8 cellular contexts compared by ENCODE assay signal in genomic region chr6:29941916-29942274, GRCh38. TPM values are rescaled to one million over a fixed set of nuclear protein-coding genes. Genes with fewer than 3 reads are reported as not detected.
DNase-seq lines count a peak whose midpoint lies in the region; ATAC-seq and TF ChIP-seq lines count a peak whose summit lies in the region.

No MANE protein-coding gene starts in this region.

- H3K4me1 ChIP-seq in CD4-positive, alpha-beta memory T cell (ENCODE audit: insufficient read depth, low read length), result peaks cover 41% of the 10 kb centered on the region
- no peaks in the 10 kb centered on the region for H3K4me1 ChIP-seq in NT2/D1 (ENCODE audit: insufficient read depth, insufficient read length)
- peaks cover 11 to 45% of the 10 kb centered on the region in 2 experiments for H3K4me1 ChIP-seq in neutrophil (ENCODE audit: control insufficient read depth in 1 of 2, insufficient read depth in 1 of 2, low read depth in 1 of 2, low read length in 1 of 2)

- peak overlapping the region; percentile 95 to 100 (median 99) for H3K4me3 Mint-ChIP-seq in CD4-positive, alpha-beta memory T cell

- peak overlapping the region; percentile 100 for H3K27ac Mint-ChIP-seq in CD4-positive, alpha-beta memory T cell

- ATAC-seq in GM18502 (IDR thresholded peaks at IDR 0.05; ENCODE audit: poor library complexity, unreplicated experiment) (no peak), GM19351 (IDR thresholded peaks at IDR 0.05; ENCODE audit: unreplicated experiment) (no peak)

- no peaks in the 10 kb centered on the region for H3K27me3 ChIP-seq in CD4-positive, alpha-beta memory T cell (ENCODE audit: insufficient read depth, low read length)
- peaks cover 3% of the 10 kb centered on the region for H3K27me3 ChIP-seq in NT2/D1 (ENCODE audit: insufficient read depth, insufficient read length)
- H3K27me3 ChIP-seq in neutrophil, result no peaks in the 10 kb centered on the region

- H3K27ac ChIP-seq in CD4-positive, alpha-beta memory T cell (ENCODE audit: low read depth, low read length), result peak overlapping the region; percentile 100
- H3K27ac ChIP-seq in neutrophil, result peak overlapping the region; percentile 85

- intact Hi-C loops in CD4-positive, alpha-beta memory T cell (cut with micrococcal nuclease), result loop anchor here (1.0 to 5.0 kb wide), 5 partner anchors 15 to 125 kb away; partner anchors contain the start of gene PPP1R11

- CTCF ChIA-PET in CD4-positive, alpha-beta memory T cell (lab: Charles Lee; ENCODE audit: partially characterized antibody), result no interaction called here

- peaks cover 37% of the 10 kb centered on the region for H3K36me3 ChIP-seq in CD4-positive, alpha-beta memory T cell (ENCODE audit: insufficient read depth, low read length)
- H3K36me3 ChIP-seq in NT2/D1 (ENCODE audit: insufficient read depth, insufficient read length, low read length), result peaks cover 26% of the 10 kb centered on the region
- H3K36me3 ChIP-seq in neutrophil, result peaks cover 37% of the 10 kb centered on the region

- H3K9ac ChIP-seq in NT2/D1 (ENCODE audit: insufficient read length, low read depth), result peak overlapping the region; percentile 33

- H3K4me3 ChIP-seq in CD4-positive, alpha-beta memory T cell (ENCODE audit: low read length in 2 of 2), result peak overlapping the region; percentile 62 to 78
- H3K4me3 ChIP-seq in NT2/D1 (ENCODE audit: insufficient read length, low read depth) (peak overlapping the region; percentile 70), epithelial cell of esophagus (ENCODE audit: low read length) (peak overlapping the region; percentile 61), neutrophil (ENCODE audit: low read depth in 1 of 2, low read length in 1 of 2) (peak overlapping the region; percentile 67 to 80)

- H3K9me3 Mint-ChIP-seq in CD4-positive, alpha-beta memory T cell, result peaks cover 0 to 17% (median 0%) of the 10 kb centered on the region in 8 donors

- POLR2A ChIA-PET in CD4-positive, alpha-beta memory T cell (lab: Charles Lee; ENCODE audit: partially characterized antibody), result interaction anchor here (0.6 to 4.7 kb wide), 22 partner anchors 13 to 233 kb away, joined by 3 to 57 read pairs (median 4); partner anchors contain the start of genes HLA-F and POLR1H

- no peak for DNase-seq in CD4-positive, alpha-beta memory T cell
- DNase-seq in NT2/D1 (ENCODE audit: low read depth, low spot score) (no peak), epithelial cell of esophagus (ENCODE audit: low read depth) (no peak), MV-4-11 (lab: John Stamatoyannopoulos, UW) (no peak)
- no peak for DNase-seq in stimulated activated CD4-positive, alpha-beta T cell treated with anti-CD3 and anti-CD28 coated beads, Interleukin-4, amount 100 ng/mL, for 1 hour

- TF ChIP-seq CTCF in epithelial cell of esophagus (IDR thresholded peaks at IDR 0.05; ENCODE audit: insufficient read depth, low read depth, low read length, missing control alignments), result no peak
- TF ChIP-seq CTCF in neutrophil (IDR thresholded peaks at IDR 0.05), result no peak

- H3K27me3 Mint-ChIP-seq in CD4-positive, alpha-beta memory T cell, result peaks cover 0 to 3% of the 10 kb centered on the region in 2 donors

- peaks cover 45 to 54% of the 10 kb centered on the region in 2 donors for H3K36me3 Mint-ChIP-seq in CD4-positive, alpha-beta memory T cell

- H3K4me1 Mint-ChIP-seq in CD4-positive, alpha-beta memory T cell, result peaks cover 25 to 66% (median 41%) of the 10 kb centered on the region in 4 donors

- H3K9me3 ChIP-seq in CD4-positive, alpha-beta memory T cell (ENCODE audit: control insufficient read depth in 1 of 2, low read length in 2 of 2), result no peaks in the 10 kb centered on the region
- no peaks in the 10 kb centered on the region for H3K9me3 ChIP-seq in NT2/D1 (ENCODE audit: insufficient read depth, low read length)
- H3K9me3 ChIP-seq in neutrophil, result no peaks in the 10 kb centered on the region

RNA-seq across cellular contexts. Expression of gene HLA-A, which starts 0.4 kb away (rescaled TPM):
- 1,000 to 10,000 TPM; 2,115 to 2,200 TPM for total RNA-seq in CD4-positive, alpha-beta memory T cell
- 1,000 to 10,000 TPM; 2,923 to 3,137 TPM for polyA plus RNA-seq in CD4-positive, alpha-beta memory T cell
